ENCODE assay signal across 28 cellular contexts in genomic region chr3:11737742-11738141, GRCh38.
"Had no signal": no experiment of that assay in that cellular context is flagged by ENCODE, and none has a peak within 500 bp of the region (broad histone marks: within the 10 kb centered on the region; RNA-seq: fewer than 3 reads in every experiment).

No MANE protein-coding gene starts in this region.

- H3K36me3 ChIP-seq: adrenal gland, brain microvascular endothelial cell, breast epithelium had no signal

- DNase-seq: activated B cell treated with CpG ODN at 0.5 μM for 24 hours; activated CD4-positive, alpha-beta memory T cell treated with anti-CD3 and anti-CD28 coated beads for 36 hours; activated CD4-positive, alpha-beta T cell treated with anti-CD3 and anti-CD28 coated beads for 4 hours; activated CD4-positive, alpha-beta T cell treated with anti-CD3 and anti-CD28 coated beads, Interleukin-2, amount 10 ng/mL, durations not matched to agents 24 days and 14 days; activated CD4-positive, alpha-beta T cell treated with anti-CD3 and anti-CD28 coated beads, Interleukin-2, amount 50 U/mL, for 1 hour; activated CD4-positive, alpha-beta T cell treated with anti-CD3 and anti-CD28 coated beads, Interleukin-2, amount 50 U/mL, for 4 hours; activated CD4-positive, CD25-positive, alpha-beta regulatory T cell treated with anti-CD3 and anti-CD28 coated beads, Interleukin-2, amount 50 U/mL, for 72 hours; activated CD8-positive, alpha-beta memory T cell treated with anti-CD3 and anti-CD28 coated beads, Interleukin-2, amount 50 U/mL, for 4 hours; activated CD8-positive, alpha-beta T cell treated with anti-CD3 and anti-CD28 coated beads for 36 hours; activated effector memory CD4-positive, alpha-beta T cell treated with anti-CD3 and anti-CD28 coated beads, Interleukin-2, amount 50 U/mL, for 16 hours; activated gamma-delta T cell treated with Interleukin-2 at 50 U/mL for 16 hours; activated naive CD4-positive, alpha-beta T cell; activated naive CD4-positive, alpha-beta T cell treated with anti-CD3 and anti-CD28 coated beads for 36 hours; activated naive CD4-positive, alpha-beta T cell treated with anti-CD3 and anti-CD28 coated beads, Interleukin-2, amount 50 U/mL, for 16 hours; activated naive CD8-positive, alpha-beta T cell treated with anti-CD3 and anti-CD28 coated beads for 36 hours; activated T-cell treated with anti-CD3 and anti-CD28 coated beads for 4 hours; activated T-cell treated with anti-CD3 and anti-CD28 coated beads, Interleukin-2, amount 50 U/mL, for 1 hour; activated T-cell treated with anti-CD3 and anti-CD28 coated beads, Interleukin-2, amount 50 U/mL, for 4 hours; activated T-cell treated with anti-CD3 and anti-CD28 coated beads, Interleukin-2, amount 50 U/mL, for 72 hours; adrenal gland; amniotic stem cell; body of pancreas; brain microvascular endothelial cell; central memory CD4-positive, alpha-beta T cell; T-helper 2 cell; T-helper 9 cell had no signal

- H3K4me1 ChIP-seq: adrenal gland, body of pancreas, breast epithelium had no signal

- H3K27ac ChIP-seq: adrenal gland, body of pancreas, brain microvascular endothelial cell, breast epithelium, VCaP had no signal

- H3K9me3 ChIP-seq: adrenal gland, body of pancreas, breast epithelium had no signal

- H3K4me3 ChIP-seq: adrenal gland, body of pancreas, breast epithelium had no signal
